ENCODE assay signal across 1 cellular context in the genomic region with DNA sequence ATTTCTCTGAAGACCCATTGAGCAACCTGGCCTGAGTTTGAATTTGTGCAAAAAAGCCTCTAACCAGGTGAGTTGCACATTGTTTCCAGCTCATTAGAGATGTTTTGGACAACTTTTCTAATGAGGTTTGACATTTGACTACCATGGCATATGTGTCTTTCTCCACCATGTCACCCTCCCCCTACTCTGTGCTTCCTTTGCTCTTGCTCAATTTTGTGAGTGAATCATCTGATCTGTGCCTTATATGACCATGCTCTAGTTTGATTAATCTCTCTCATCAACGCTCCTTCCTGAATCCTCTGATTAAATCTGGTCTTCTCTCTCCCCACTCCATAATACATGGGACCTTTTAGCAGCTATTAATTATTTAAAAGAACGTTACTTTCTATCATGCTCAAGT.
A peak's percentile ranks its signal among the peaks of the same experiment; 100 is the strongest.
TF ChIP-seq lines count a peak whose summit lies in the region.

No MANE protein-coding gene starts in this region.

TF ChIP-seq in K562, 482 proteins besides CTCF, POLR2A, EP300 and RAD21 (continued from another document):
- TF ChIP-seq, protein P1, sequence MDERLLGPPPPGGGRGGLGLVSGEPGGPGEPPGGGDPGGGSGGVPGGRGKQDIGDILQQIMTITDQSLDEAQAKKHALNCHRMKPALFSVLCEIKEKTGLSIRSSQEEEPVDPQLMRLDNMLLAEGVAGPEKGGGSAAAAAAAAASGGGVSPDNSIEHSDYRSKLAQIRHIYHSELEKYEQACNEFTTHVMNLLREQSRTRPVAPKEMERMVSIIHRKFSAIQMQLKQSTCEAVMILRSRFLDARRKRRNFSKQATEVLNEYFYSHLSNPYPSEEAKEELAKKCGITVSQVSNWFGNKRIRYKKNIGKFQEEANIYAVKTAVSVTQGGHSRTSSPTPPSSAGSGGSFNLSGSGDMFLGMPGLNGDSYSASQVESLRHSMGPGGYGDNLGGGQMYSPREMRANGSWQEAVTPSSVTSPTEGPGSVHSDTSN (CRISPR knock-in tag; IDR thresholded peaks at IDR 0.05; ENCODE audit: low read depth): no peak
- TF ChIP-seq, protein P1 (tag; conservative IDR thresholded peaks at IDR 0.05; ENCODE audit: low read depth): no peak
- TF ChIP-seq ZNF3 (CRISPR knock-in tag; IDR thresholded peaks at IDR 0.05) (no peak), CEBPG (CRISPR knock-in tag; IDR thresholded peaks at IDR 0.05) (no peak), CEBPG (tag; conservative IDR thresholded peaks at IDR 0.05 in 1 of 2, IDR thresholded peaks at IDR 0.05 in 1 of 2) (peak; percentile 64 to 73), FOSL1 (tag; conservative IDR thresholded peaks at IDR 0.05) (peak; percentile 67), MYC (IDR thresholded peaks at IDR 0.05; ENCODE audit: low read depth, low read length) (0 out of 2 replicates have a peak, but pooled peaks have one; percentile 23), MYC (CRISPR knock-in tag; IDR thresholded peaks at IDR 0.05; ENCODE audit: borderline replicate concordance, low read depth) (no peak)
- TF ChIP-seq, protein P2, sequence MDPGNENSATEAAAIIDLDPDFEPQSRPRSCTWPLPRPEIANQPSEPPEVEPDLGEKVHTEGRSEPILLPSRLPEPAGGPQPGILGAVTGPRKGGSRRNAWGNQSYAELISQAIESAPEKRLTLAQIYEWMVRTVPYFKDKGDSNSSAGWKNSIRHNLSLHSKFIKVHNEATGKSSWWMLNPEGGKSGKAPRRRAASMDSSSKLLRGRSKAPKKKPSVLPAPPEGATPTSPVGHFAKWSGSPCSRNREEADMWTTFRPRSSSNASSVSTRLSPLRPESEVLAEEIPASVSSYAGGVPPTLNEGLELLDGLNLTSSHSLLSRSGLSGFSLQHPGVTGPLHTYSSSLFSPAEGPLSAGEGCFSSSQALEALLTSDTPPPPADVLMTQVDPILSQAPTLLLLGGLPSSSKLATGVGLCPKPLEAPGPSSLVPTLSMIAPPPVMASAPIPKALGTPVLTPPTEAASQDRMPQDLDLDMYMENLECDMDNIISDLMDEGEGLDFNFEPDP (CRISPR knock-in tag; IDR thresholded peaks at IDR 0.05): no peak
- TF ChIP-seq, protein P3, sequence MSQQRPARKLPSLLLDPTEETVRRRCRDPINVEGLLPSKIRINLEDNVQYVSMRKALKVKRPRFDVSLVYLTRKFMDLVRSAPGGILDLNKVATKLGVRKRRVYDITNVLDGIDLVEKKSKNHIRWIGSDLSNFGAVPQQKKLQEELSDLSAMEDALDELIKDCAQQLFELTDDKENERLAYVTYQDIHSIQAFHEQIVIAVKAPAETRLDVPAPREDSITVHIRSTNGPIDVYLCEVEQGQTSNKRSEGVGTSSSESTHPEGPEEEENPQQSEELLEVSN (IDR thresholded peaks at IDR 0.05; ENCODE audit: borderline replicate concordance in 1 of 2, extremely low read depth in 1 of 2, insufficient read depth in 1 of 2, insufficient read length in 1 of 2, low read depth in 1 of 2, low read length in 1 of 2, poor library complexity in 1 of 2, severe bottlenecking in 1 of 2): no peak
- TF ChIP-seq, protein P4, sequence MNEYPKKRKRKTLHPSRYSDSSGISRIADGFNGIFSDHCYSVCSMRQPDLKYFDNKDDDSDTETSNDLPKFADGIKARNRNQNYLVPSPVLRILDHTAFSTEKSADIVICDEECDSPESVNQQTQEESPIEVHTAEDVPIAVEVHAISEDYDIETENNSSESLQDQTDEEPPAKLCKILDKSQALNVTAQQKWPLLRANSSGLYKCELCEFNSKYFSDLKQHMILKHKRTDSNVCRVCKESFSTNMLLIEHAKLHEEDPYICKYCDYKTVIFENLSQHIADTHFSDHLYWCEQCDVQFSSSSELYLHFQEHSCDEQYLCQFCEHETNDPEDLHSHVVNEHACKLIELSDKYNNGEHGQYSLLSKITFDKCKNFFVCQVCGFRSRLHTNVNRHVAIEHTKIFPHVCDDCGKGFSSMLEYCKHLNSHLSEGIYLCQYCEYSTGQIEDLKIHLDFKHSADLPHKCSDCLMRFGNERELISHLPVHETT (CRISPR knock-in tag; conservative IDR thresholded peaks at IDR 0.05 in 1 of 2, IDR thresholded peaks at IDR 0.05 in 1 of 2): no peak
